Comparison of ENCODE assay signal across 8 cellular contexts in genomic region chr9:96232539-96233241, GRCh38.
DNase-seq lines count a peak whose midpoint lies in the region; ATAC-seq and TF ChIP-seq lines count a peak whose summit lies in the region.

No MANE protein-coding gene starts in this region.

- no peaks in the 10 kb centered on the region for H3K9me3 ChIP-seq in right atrium auricular region

- H3K27ac ChIP-seq in right atrium auricular region, result peak overlapping the region; percentile 43 to 63

- ATAC-seq in GM21529 (IDR thresholded peaks at IDR 0.05; ENCODE audit: unreplicated experiment) (no peak), GM19351 (IDR thresholded peaks at IDR 0.05; ENCODE audit: unreplicated experiment) (no peak)

- in situ Hi-C loops in GM13976 (cut with MboI; ENCODE audit: low sequenced_read_pairs, unreplicated experiment), result no loop called here

- peak; percentile 69 for TF ChIP-seq CTCF in GM13976 (IDR thresholded peaks at IDR 0.05; ENCODE audit: borderline replicate concordance, control extremely low read depth, extremely low read depth, insufficient read depth, missing control alignments)
- TF ChIP-seq CTCF in right atrium auricular region (IDR thresholded peaks at IDR 0.05), result peak; percentile 83 to 92
- TF ChIP-seq CTCF in retinal pigment epithelial cell (conservative IDR thresholded peaks at IDR 0.05; ENCODE audit: low read depth, low read length), result peak; percentile 98

- H3K4me3 ChIP-seq in right atrium auricular region (no peak overlapping the region), retinal pigment epithelial cell (ENCODE audit: low read length) (no peak overlapping the region)

- H3K4me1 ChIP-seq in right atrium auricular region, result peaks cover 0 to 24% of the 10 kb centered on the region in 2 donors

- no peaks in the 10 kb centered on the region for H3K36me3 ChIP-seq in right atrium auricular region

- no peaks in the 10 kb centered on the region for H3K27me3 ChIP-seq in right atrium auricular region

- peak; percentile 74 for DNase-seq in AG20443 (ENCODE audit: low spot score)
- DNase-seq in GM13976 (ENCODE audit: low spot score), result peak; percentile 75
- DNase-seq in NCI-H748 treated with DMSO at 0.1 percent for 48 hours (lab: John Stamatoyannopoulos, UW), result peak; percentile 39
- peak; percentile 20 for DNase-seq in amniotic stem cell (lab: John Stamatoyannopoulos, UW)
- DNase-seq in right atrium auricular region (ENCODE audit: low spot score), result peak; percentile 83
- DNase-seq in retinal pigment epithelial cell (ENCODE audit: low read depth), result no peak
